In genomic region chr2:172160839-172161238, GRCh38 we compare ENCODE assay signal across 40 cellular contexts. TPM values are rescaled to one million over a fixed set of nuclear protein-coding genes. Genes with fewer than 3 reads are reported as not detected.
"Had no signal": no experiment of that assay in that cellular context is flagged by ENCODE, and none has a peak within 500 bp of the region (broad histone marks: within the 10 kb centered on the region; RNA-seq: fewer than 3 reads in every experiment).

No MANE protein-coding gene starts in this region.

- H3K4me3 Mint-ChIP-seq: activated naive CD4-positive, alpha-beta T cell treated with anti-CD3 and anti-CD28 coated beads for 36 hours; activated naive CD4-positive, alpha-beta T cell treated with anti-CD3 and anti-CD28 coated beads, Interleukin-2, amount 10 ng/mL, durations not matched to agents 7 days and 5 days; activated naive CD4-positive, alpha-beta T cell treated with anti-CD3 and anti-CD28 coated beads, Interleukin-2, amount 50 U/mL, for 24 hours; activated naive CD8-positive, alpha-beta T cell; activated naive CD8-positive, alpha-beta T cell treated with anti-CD3 and anti-CD28 coated beads for 36 hours; activated naive CD8-positive, alpha-beta T cell treated with anti-CD3 and anti-CD28 coated beads, Interleukin-2, amount 10 ng/mL, durations not matched to agents 7 days and 5 days; activated naive CD8-positive, alpha-beta T cell treated with anti-CD3 and anti-CD28 coated beads, Interleukin-2, amount 50 U/mL, for 24 hours; activated T-cell treated with anti-CD3 and anti-CD28 coated beads, Interleukin-2, amount 50 U/mL, for 4 hours; activated T-cell treated with anti-CD3 and anti-CD28 coated beads, Interleukin-2, amount 50 U/mL, for 72 hours; activated T-helper 1 cell treated with anti-CD3 and anti-CD28 coated beads, Interleukin-12 subunit alpha, Interleukin-12 subunit beta, Interleukin-2, Interleukin-4 antibody, amounts not matched to agents 30 ng/mL and 10 ng/mL and 1 ng/mL, durations not matched to agents 14 hours and 24 hours and 36 hours; activated T-helper 17 cell treated with anti-CD3 and anti-CD28 coated beads, Interleukin-2, amount 50 U/mL, for 72 hours; brain; central memory CD8-positive, alpha-beta T cell had no signal

- H3K36me3 Mint-ChIP-seq: activated naive CD4-positive, alpha-beta T cell treated with anti-CD3 and anti-CD28 coated beads, Interleukin-2, amount 10 ng/mL, durations not matched to agents 7 days and 5 days; activated naive CD4-positive, alpha-beta T cell treated with anti-CD3 and anti-CD28 coated beads, Interleukin-2, amount 50 U/mL, for 24 hours; activated naive CD4-positive, alpha-beta T cell treated with anti-CD3 and anti-CD28 coated beads, Interleukin-2, amount 50 U/mL, for 72 hours; activated naive CD8-positive, alpha-beta T cell; activated naive CD8-positive, alpha-beta T cell treated with anti-CD3 and anti-CD28 coated beads for 36 hours; activated naive CD8-positive, alpha-beta T cell treated with anti-CD3 and anti-CD28 coated beads, Interleukin-2, amount 10 ng/mL, durations not matched to agents 7 days and 5 days; brain had no signal

- H3K27me3 ChIP-seq: ascending aorta, body of pancreas, brain microvascular endothelial cell, breast epithelium, cardiac muscle cell had no signal

- H3K4me3 ChIP-seq: adrenal gland, ascending aorta, body of pancreas, breast epithelium, cardiac muscle cell had no signal

- FAIRE-seq: astrocyte, bronchial epithelial cell had no signal

- H3K4me1 ChIP-seq: adrenal gland, ascending aorta, body of pancreas, breast epithelium had no signal

- H3K36me3 ChIP-seq: adrenal gland, ascending aorta, brain microvascular endothelial cell, breast epithelium, cardiac muscle cell had no signal

- H3K4me1 Mint-ChIP-seq: activated naive CD4-positive, alpha-beta T cell treated with anti-CD3 and anti-CD28 coated beads, Interleukin-2, amount 10 ng/mL, durations not matched to agents 7 days and 5 days; activated naive CD4-positive, alpha-beta T cell treated with anti-CD3 and anti-CD28 coated beads, Interleukin-2, amount 50 U/mL, for 24 hours; activated naive CD8-positive, alpha-beta T cell treated with anti-CD3 and anti-CD28 coated beads for 36 hours; activated naive CD8-positive, alpha-beta T cell treated with anti-CD3 and anti-CD28 coated beads, Interleukin-2, amount 10 ng/mL, durations not matched to agents 7 days and 5 days; activated naive CD8-positive, alpha-beta T cell treated with anti-CD3 and anti-CD28 coated beads, Interleukin-2, amount 50 U/mL, for 24 hours; activated T-helper 17 cell treated with anti-CD3 and anti-CD28 coated beads, Interleukin-2, amount 50 U/mL, for 72 hours; brain; central memory CD8-positive, alpha-beta T cell had no signal

- ATAC-seq: activated naive CD4-positive, alpha-beta T cell treated with anti-CD3 and anti-CD28 coated beads, Interleukin-2, amount 50 U/mL, for 72 hours; activated naive CD8-positive, alpha-beta T cell treated with anti-CD3 and anti-CD28 coated beads, Interleukin-2, amount 50 U/mL, for 24 hours; activated T-cell treated with anti-CD3 and anti-CD28 coated beads, Interleukin-2, amount 50 U/mL, for 4 hours; activated T-cell treated with anti-CD3 and anti-CD28 coated beads, Interleukin-2, amount 50 U/mL, for 72 hours; activated T-helper 17 cell treated with anti-CD3 and anti-CD28 coated beads, Interleukin-2, amount 50 U/mL, for 72 hours; body of pancreas had no signal

- H3K9me3 Mint-ChIP-seq: activated naive CD4-positive, alpha-beta T cell treated with anti-CD3 and anti-CD28 coated beads for 36 hours; activated naive CD4-positive, alpha-beta T cell treated with anti-CD3 and anti-CD28 coated beads, Interleukin-2, amount 50 U/mL, for 24 hours; activated naive CD4-positive, alpha-beta T cell treated with anti-CD3 and anti-CD28 coated beads, Interleukin-2, amount 50 U/mL, for 72 hours; activated naive CD8-positive, alpha-beta T cell treated with anti-CD3 and anti-CD28 coated beads for 36 hours; activated naive CD8-positive, alpha-beta T cell treated with anti-CD3 and anti-CD28 coated beads, Interleukin-2, amount 50 U/mL, for 24 hours; activated T-cell treated with anti-CD3 and anti-CD28 coated beads, Interleukin-2, amount 50 U/mL, for 4 hours; activated T-helper 17 cell treated with anti-CD3 and anti-CD28 coated beads, Interleukin-2, amount 50 U/mL, for 72 hours; activated T-helper 2 cell treated with anti-CD3 and anti-CD28 coated beads, Interferon-gamma antibody, Interleukin-2, Interleukin-4, amounts not matched to agents 10 μg/mL and 5 μg/mL and 100 μg/mL, durations not matched to agents 14 hours and 24 hours and 36 hours; central memory CD8-positive, alpha-beta T cell had no signal

- H3K27ac Mint-ChIP-seq: activated naive CD4-positive, alpha-beta T cell treated with anti-CD3 and anti-CD28 coated beads for 36 hours; activated naive CD4-positive, alpha-beta T cell treated with anti-CD3 and anti-CD28 coated beads, Interleukin-2, amount 10 ng/mL, durations not matched to agents 7 days and 5 days; activated naive CD4-positive, alpha-beta T cell treated with anti-CD3 and anti-CD28 coated beads, Interleukin-2, amount 50 U/mL, for 24 hours; activated naive CD4-positive, alpha-beta T cell treated with anti-CD3 and anti-CD28 coated beads, Interleukin-2, amount 50 U/mL, for 72 hours; activated naive CD8-positive, alpha-beta T cell; activated naive CD8-positive, alpha-beta T cell treated with anti-CD3 and anti-CD28 coated beads for 36 hours; activated naive CD8-positive, alpha-beta T cell treated with anti-CD3 and anti-CD28 coated beads, Interleukin-2, amount 10 ng/mL, durations not matched to agents 7 days and 5 days; activated naive CD8-positive, alpha-beta T cell treated with anti-CD3 and anti-CD28 coated beads, Interleukin-2, amount 50 U/mL, for 24 hours; activated T-cell treated with anti-CD3 and anti-CD28 coated beads, Interleukin-2, amount 50 U/mL, for 72 hours; activated T-helper 1 cell treated with anti-CD3 and anti-CD28 coated beads, Interleukin-12 subunit alpha, Interleukin-12 subunit beta, Interleukin-2, Interleukin-4 antibody, amounts not matched to agents 30 ng/mL and 10 ng/mL and 1 ng/mL, durations not matched to agents 14 hours and 24 hours and 36 hours; activated T-helper 17 cell treated with anti-CD3 and anti-CD28 coated beads, Interleukin-2, amount 50 U/mL, for 72 hours; activated T-helper 2 cell treated with anti-CD3 and anti-CD28 coated beads, Interferon-gamma antibody, Interleukin-2, Interleukin-4, amounts not matched to agents 10 μg/mL and 5 μg/mL and 100 μg/mL, durations not matched to agents 14 hours and 24 hours and 36 hours; brain had no signal

- H3K9me3 ChIP-seq: ascending aorta, breast epithelium had no signal

- DNase-seq: activated effector memory CD4-positive, alpha-beta T cell treated with anti-CD3 and anti-CD28 coated beads, Interleukin-2, amount 50 U/mL, for 16 hours; activated effector memory CD4-positive, alpha-beta T cell treated with Interleukin-2 at 50 U/mL for 16 hours; activated gamma-delta T cell; activated gamma-delta T cell treated with Interleukin-2 at 50 U/mL for 16 hours; activated naive CD4-positive, alpha-beta T cell; activated naive CD4-positive, alpha-beta T cell treated with anti-CD3 and anti-CD28 coated beads for 36 hours; activated naive CD4-positive, alpha-beta T cell treated with anti-CD3 and anti-CD28 coated beads, Interleukin-2, amount 10 ng/mL, durations not matched to agents 7 days and 5 days; activated naive CD4-positive, alpha-beta T cell treated with anti-CD3 and anti-CD28 coated beads, Interleukin-2, amount 50 U/mL, for 16 hours; activated naive CD4-positive, alpha-beta T cell treated with Interleukin-2 at 50 U/mL for 16 hours; activated naive CD8-positive, alpha-beta T cell treated with anti-CD3 and anti-CD28 coated beads for 36 hours; activated naive CD8-positive, alpha-beta T cell treated with anti-CD3 and anti-CD28 coated beads, Interleukin-2, amount 10 ng/mL, durations not matched to agents 7 days and 5 days; activated naive CD8-positive, alpha-beta T cell treated with anti-CD3 and anti-CD28 coated beads, Interleukin-2, amount 50 U/mL, for 24 hours; activated T-cell treated with anti-CD3 and anti-CD28 coated beads, Interleukin-2, amount 50 U/mL, for 4 hours; activated T-cell treated with anti-CD3 and anti-CD28 coated beads, Interleukin-2, amount 50 U/mL, for 48 hours; activated T-cell treated with anti-CD3 and anti-CD28 coated beads, Interleukin-2, amount 50 U/mL, for 72 hours; adrenal gland; amniotic stem cell; amygdala; anterior cingulate cortex; aorta; body of pancreas; brain microvascular endothelial cell; caudate nucleus; central memory CD4-positive, alpha-beta T cell; cerebellar nuclear complex had no signal

- H3K27ac ChIP-seq: adrenal gland, ascending aorta, body of pancreas, brain microvascular endothelial cell, breast epithelium, cardiac muscle cell had no signal

RNA-seq across cellular contexts. Expression of gene DLX2, which starts 58.1 kb away (rescaled TPM):
- total RNA-seq: activated naive CD4-positive, alpha-beta T cell treated with anti-CD3 and anti-CD28 coated beads for 36 hours; activated naive CD4-positive, alpha-beta T cell treated with anti-CD3 and anti-CD28 coated beads, Interleukin-2, amount 50 U/mL, for 72 hours; activated naive CD8-positive, alpha-beta T cell treated with anti-CD3 and anti-CD28 coated beads for 36 hours; activated naive CD8-positive, alpha-beta T cell treated with anti-CD3 and anti-CD28 coated beads, Interleukin-2, amount 10 ng/mL, durations not matched to agents 7 days and 5 days; activated T-cell treated with anti-CD3 and anti-CD28 coated beads, Interleukin-2, amount 50 U/mL, for 4 hours; activated T-helper 1 cell treated with anti-CD3 and anti-CD28 coated beads, Interleukin-12 subunit alpha, Interleukin-12 subunit beta, Interleukin-2, Interleukin-4 antibody, amounts not matched to agents 30 ng/mL and 10 ng/mL and 1 ng/mL, durations not matched to agents 14 hours and 24 hours and 36 hours; activated T-helper 17 cell treated with anti-CD3 and anti-CD28 coated beads, Interleukin-2, amount 50 U/mL, for 72 hours; aorta; ascending aorta; body of pancreas; bronchial epithelial cell; cardiac muscle cell; cardiac septum; cerebellum had no signal
